21 cellular contexts compared by ENCODE assay signal in genomic region chr5:119706049-119706448, GRCh38.
DNase-seq lines count a peak whose midpoint lies in the region; ATAC-seq and TF ChIP-seq lines count a peak whose summit lies in the region.
"Had no signal": no experiment of that assay in that cellular context is flagged by ENCODE, and none has a peak within 500 bp of the region (broad histone marks: within the 10 kb centered on the region; RNA-seq: fewer than 3 reads in every experiment).

No MANE protein-coding gene starts in this region.

- peak; percentile 97 for ATAC-seq in left colon
- peak; percentile 96 for ATAC-seq in mucosa of descending colon
- ATAC-seq: CD8-positive, alpha-beta T cell; GM12878; HCT116 had no signal

- no peaks in the 10 kb centered on the region for H3K27me3 ChIP-seq in colonic mucosa
- H3K27me3 ChIP-seq: BLaER1 had no signal

- no peak overlapping the region for H3K9ac ChIP-seq in colonic mucosa (ENCODE audit: low read depth in 2 of 2, low read length in 2 of 2)
- H3K9ac ChIP-seq: BLaER1, GM23248 had no signal

- H3K4me3 ChIP-seq in colonic mucosa (no peak overlapping the region), mucosa of descending colon (no peak overlapping the region)
- H3K4me3 ChIP-seq: BLaER1, GM12878, GM23248 had no signal

- H3K36me3 ChIP-seq in colonic mucosa (no peaks in the 10 kb centered on the region), mucosa of descending colon (ENCODE audit: low read depth) (no peaks in the 10 kb centered on the region)
- H3K36me3 ChIP-seq: BLaER1 had no signal

- H3K4me1 ChIP-seq in colonic mucosa (no peaks in the 10 kb centered on the region), mucosa of descending colon (ENCODE audit: low read depth) (no peaks in the 10 kb centered on the region)
- H3K4me1 ChIP-seq: BLaER1, Caco-2 had no signal

- intact Hi-C loops in colonic mucosa (cut with DNase I): no loop called here
- intact Hi-C loops in left colon (cut with DNase I, micrococcal nuclease): no loop called here
- intact Hi-C loops in mucosa of descending colon (cut with DNase I, micrococcal nuclease): no loop called here

- TF ChIP-seq CTCF in colonic mucosa (IDR thresholded peaks at IDR 0.05) (no peak), mucosa of descending colon (IDR thresholded peaks at IDR 0.05) (no peak)

- DNase-seq in ELF-1 (ENCODE audit: low read depth, low spot score) (peak; percentile 5), colonic mucosa (peak; percentile 81), left colon (peak; percentile 79 to 81), mucosa of descending colon (peak; percentile 75 to 83 (median 80)), NCI-H510A (lab: John Stamatoyannopoulos, UW) (no peak)
- DNase-seq in activated CD4-positive, alpha-beta T cell treated with anti-CD3 and anti-CD28 coated beads, Interleukin-2, amount 50 U/mL, for 1 hour: no peak
- DNase-seq in activated CD4-positive, alpha-beta T cell treated with anti-CD3 and anti-CD28 coated beads, Interleukin-2, amount 50 U/mL, for 4 hours: no peak
- no peak for DNase-seq in stimulated activated CD4-positive, alpha-beta T cell treated with anti-CD3 and anti-CD28 coated beads, Interleukin-4, amount 100 ng/mL, for 4 hours
- DNase-seq: Caco-2; CD4-positive, CD25-positive, alpha-beta regulatory T cell; CD8-positive, alpha-beta T cell; DMS153; DND-41; GDM1; GM23248; H9 had no signal

- H3K27ac ChIP-seq in colonic mucosa: peak overlapping the region; percentile 47
- H3K27ac ChIP-seq: 22Rv1, BLaER1, C4-2B, GM23248 had no signal

- no peaks in the 10 kb centered on the region for H3K9me3 ChIP-seq in colonic mucosa
- no peaks in the 10 kb centered on the region for H3K9me3 ChIP-seq in mucosa of descending colon
- H3K9me3 ChIP-seq: BLaER1, Caco-2 had no signal

Comparison
In these comparisons a context has a peak if more than half of its experiments do, and no peak if none do; other contexts are left out.
1. DNase-seq: peak in ELF-1 (single experiment), colonic mucosa (single experiment), left colon (2 of 2) and mucosa of descending colon (3 of 3); none in activated CD4-positive, alpha-beta T cell treated with anti-CD3 and anti-CD28 coated beads, Interleukin-2, amount 50 U/mL, for 1 hour (single experiment), NCI-H510A (single experiment), activated CD4-positive, alpha-beta T cell treated with anti-CD3 and anti-CD28 coated beads, Interleukin-2, amount 50 U/mL, for 4 hours (0 of 2) and stimulated activated CD4-positive, alpha-beta T cell treated with anti-CD3 and anti-CD28 coated beads, Interleukin-4, amount 100 ng/mL, for 4 hours (0 of 2).